26 cellular contexts compared by ENCODE assay signal in the genomic region with DNA sequence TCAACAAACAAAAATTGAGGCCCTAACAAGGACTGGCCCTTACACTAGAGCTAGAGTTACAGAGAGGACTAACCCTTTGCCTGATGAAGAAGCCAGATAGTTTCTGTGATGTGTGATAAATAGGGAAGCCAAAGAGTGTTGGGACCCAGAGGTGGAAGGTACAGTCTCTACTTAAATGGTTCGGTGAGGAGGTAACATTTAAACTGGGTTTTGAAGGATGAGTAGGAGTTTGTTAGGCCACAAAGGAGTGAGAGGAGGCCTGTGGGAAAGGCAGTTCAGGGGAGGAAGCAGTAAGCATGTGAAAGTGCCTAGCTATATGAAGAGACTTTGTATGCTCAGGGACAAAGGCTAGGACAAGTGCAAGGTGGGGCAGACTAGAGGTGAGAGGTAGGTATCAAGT.
"Had no signal": no experiment of that assay in that cellular context is flagged by ENCODE, and none has a peak within 500 bp of the region (broad histone marks: within the 10 kb centered on the region; RNA-seq: fewer than 3 reads in every experiment).

No MANE protein-coding gene starts in this region.

- H3K4me2 ChIP-seq: neural progenitor cell had no signal

- H3K4me1 Mint-ChIP-seq: mesothelial cell of epicardium; nephron; stimulated activated effector memory CD8-positive, alpha-beta T cell treated with anti-CD3 and anti-CD28 coated beads, Interleukin-12 subunit alpha, Interleukin-12 subunit beta, amount 100 ng/mL, for 72 hours had no signal

- H3K36me3 ChIP-seq: esophagus squamous epithelium, left lung, neural progenitor cell, right lobe of liver, stomach, thyroid gland had no signal

- H3K9me3 Mint-ChIP-seq: nephron, neural progenitor cell had no signal

- H3K27ac Mint-ChIP-seq: mesothelial cell of epicardium; naive thymus-derived CD4-positive, alpha-beta T cell; nephron; neural progenitor cell; progenitor cell of endocrine pancreas; stimulated activated effector memory CD8-positive, alpha-beta T cell treated with anti-CD3 and anti-CD28 coated beads, Interleukin-12 subunit alpha, Interleukin-12 subunit beta, amount 100 ng/mL, for 72 hours had no signal

- H3K27me3 ChIP-seq: esophagus squamous epithelium, heart right ventricle, left lung, neural progenitor cell, right lobe of liver, stomach, thyroid gland had no signal

- H3K9me3 ChIP-seq: esophagus squamous epithelium, heart right ventricle, left lung, right lobe of liver, stomach, thyroid gland had no signal

- H3K4me1 ChIP-seq: neural progenitor cell, parathyroid adenoma, stomach had no signal

- H3K4me3 Mint-ChIP-seq: mesothelial cell of epicardium; naive thymus-derived CD4-positive, alpha-beta T cell; nephron; neural progenitor cell; stimulated activated effector memory CD8-positive, alpha-beta T cell treated with anti-CD3 and anti-CD28 coated beads, Interleukin-12 subunit alpha, Interleukin-12 subunit beta, amount 100 ng/mL, for 72 hours had no signal

- DNase-seq: dermis blood vessel endothelial cell; effector memory CD4-positive, alpha-beta T cell; erythroblast; esophagus squamous epithelium; foreskin melanocyte; glutamatergic neuron; heart right ventricle; hippocampal formation; left cardiac atrium; left lung; mesenchymal stem cell; naive thymus-derived CD4-positive, alpha-beta T cell; right lobe of liver; small intestine; stimulated activated CD4-positive, alpha-beta T cell treated with anti-CD3 and anti-CD28 coated beads, Interleukin-2, amount 100 ng/mL, for 24 hours; stimulated activated CD4-positive, alpha-beta T cell treated with anti-CD3 and anti-CD28 coated beads, Interleukin-4, amount 100 ng/mL, for 24 hours; stimulated activated naive CD4-positive, alpha-beta T cell treated with Interleukin-2 at 50 U/mL for 16 hours; stomach; thyroid gland had no signal

- H3K27ac ChIP-seq: coronary artery, esophagus squamous epithelium, left lung, neural progenitor cell, parathyroid adenoma, right lobe of liver, stomach, thyroid gland had no signal

- H3K9ac ChIP-seq: neural progenitor cell, parathyroid adenoma had no signal

- ATAC-seq: stimulated activated effector memory CD8-positive, alpha-beta T cell treated with anti-CD3 and anti-CD28 coated beads, Interleukin-12 subunit alpha, Interleukin-12 subunit beta, amount 100 ng/mL, for 72 hours had no signal

- H3K4me3 ChIP-seq: coronary artery, esophagus squamous epithelium, heart right ventricle, left lung, neural progenitor cell, right lobe of liver, stomach, thyroid gland had no signal

- H3K36me3 Mint-ChIP-seq: naive thymus-derived CD4-positive, alpha-beta T cell; neural progenitor cell; stimulated activated effector memory CD8-positive, alpha-beta T cell treated with anti-CD3 and anti-CD28 coated beads, Interleukin-12 subunit alpha, Interleukin-12 subunit beta, amount 100 ng/mL, for 72 hours had no signal
